21 cellular contexts compared by ENCODE assay signal in genomic region chr2:229098810-229099209, GRCh38.
"Had no signal": no experiment of that assay in that cellular context is flagged by ENCODE, and none has a peak within 500 bp of the region (broad histone marks: within the 10 kb centered on the region; RNA-seq: fewer than 3 reads in every experiment).

No MANE protein-coding gene starts in this region.

- H3K27me3 ChIP-seq: esophagus squamous epithelium, left lung, ovary, sigmoid colon, stomach, thyroid gland, vagina had no signal

- ATAC-seq: effector memory CD8-positive, alpha-beta T cell; left lung; lower lobe of right lung; naive thymus-derived CD8-positive, alpha-beta T cell; stimulated activated effector memory CD8-positive, alpha-beta T cell treated with anti-CD3 and anti-CD28 coated beads, Interleukin-12 subunit alpha, Interleukin-12 subunit beta, amount 100 ng/mL, for 72 hours had no signal

- H3K36me3 ChIP-seq: esophagus squamous epithelium, left lung, lower lobe of right lung, ovary, sigmoid colon, stomach, thyroid gland, vagina had no signal

- H3K4me1 ChIP-seq: esophagus squamous epithelium, left lung, lower lobe of right lung, sigmoid colon, stomach, thyroid gland, vagina had no signal

- H3K27ac ChIP-seq: esophagus squamous epithelium, left lung, lower lobe of right lung, ovary, sigmoid colon, stomach, thyroid gland, vagina had no signal

- H3K4me3 ChIP-seq: esophagus squamous epithelium, left lung, lower lobe of right lung, ovary, sigmoid colon, stomach, thyroid gland, vagina had no signal

- H3K9me3 Mint-ChIP-seq: nephron progenitor cell; stimulated activated effector memory CD8-positive, alpha-beta T cell treated with anti-CD3 and anti-CD28 coated beads, Interleukin-12 subunit alpha, Interleukin-12 subunit beta, amount 100 ng/mL, for 72 hours had no signal

- H3K4me3 Mint-ChIP-seq: effector memory CD8-positive, alpha-beta T cell; naive thymus-derived CD8-positive, alpha-beta T cell; nephron progenitor cell; stimulated activated effector memory CD8-positive, alpha-beta T cell treated with anti-CD3 and anti-CD28 coated beads, Interleukin-12 subunit alpha, Interleukin-12 subunit beta, amount 100 ng/mL, for 72 hours had no signal

- H3K36me3 Mint-ChIP-seq: naive thymus-derived CD8-positive, alpha-beta T cell; stimulated activated effector memory CD8-positive, alpha-beta T cell treated with anti-CD3 and anti-CD28 coated beads, Interleukin-12 subunit alpha, Interleukin-12 subunit beta, amount 100 ng/mL, for 72 hours had no signal

- H3K27ac Mint-ChIP-seq: effector memory CD8-positive, alpha-beta T cell; naive thymus-derived CD8-positive, alpha-beta T cell; nephron progenitor cell; stimulated activated effector memory CD8-positive, alpha-beta T cell treated with anti-CD3 and anti-CD28 coated beads, Interleukin-12 subunit alpha, Interleukin-12 subunit beta, amount 100 ng/mL, for 72 hours had no signal

- H3K4me1 Mint-ChIP-seq: naive thymus-derived CD8-positive, alpha-beta T cell; nephron progenitor cell; stimulated activated effector memory CD8-positive, alpha-beta T cell treated with anti-CD3 and anti-CD28 coated beads, Interleukin-12 subunit alpha, Interleukin-12 subunit beta, amount 100 ng/mL, for 72 hours had no signal

- DNase-seq: cortex of kidney; effector memory CD8-positive, alpha-beta T cell; erythroblast; esophagus squamous epithelium; left lung; lower lobe of right lung; naive thymus-derived CD8-positive, alpha-beta T cell; nephron progenitor cell; occipital lobe; ovary; posterior cingulate gyrus; retina; sigmoid colon; stimulated activated CD4-positive, alpha-beta T cell treated with anti-CD3 and anti-CD28 coated beads, Interleukin-2, amount 100 ng/mL, for 24 hours; stimulated activated CD4-positive, alpha-beta T cell treated with anti-CD3 and anti-CD28 coated beads, Interleukin-4, amount 100 ng/mL, for 24 hours; stimulated activated naive CD4-positive, alpha-beta T cell treated with Interleukin-2 at 50 U/mL for 16 hours; stomach; trophoblast cell had no signal

- H3K27me3 Mint-ChIP-seq: effector memory CD8-positive, alpha-beta T cell had no signal

- H3K9me3 ChIP-seq: esophagus squamous epithelium, left lung, lower lobe of right lung, ovary, sigmoid colon, stomach, thyroid gland, vagina had no signal
